ENCODE assay signal across 1 cellular context in the genomic region with DNA sequence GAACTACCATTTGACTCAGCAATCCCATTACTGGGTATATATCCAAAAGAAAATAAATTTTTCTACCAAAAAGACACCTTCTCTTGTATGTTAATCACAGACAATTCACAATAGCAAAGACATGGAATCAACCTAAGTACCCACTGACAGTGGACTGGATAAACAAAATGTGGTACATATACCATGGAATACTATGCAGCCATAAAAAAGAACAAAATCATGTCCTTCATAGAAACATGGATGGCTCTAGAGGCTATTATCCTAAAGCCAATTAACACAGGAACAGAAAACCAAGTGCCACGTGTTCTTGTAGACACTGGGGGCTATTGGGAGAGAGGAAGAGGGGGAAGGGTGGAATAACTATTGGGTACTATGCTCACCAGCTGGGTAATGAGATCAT.
TF ChIP-seq lines count a peak whose summit lies in the region.

No MANE protein-coding gene starts in this region.

TF ChIP-seq in HEK293, 187 proteins besides CTCF, POLR2A, EP300 and RAD21:
- TF ChIP-seq, protein P1, sequence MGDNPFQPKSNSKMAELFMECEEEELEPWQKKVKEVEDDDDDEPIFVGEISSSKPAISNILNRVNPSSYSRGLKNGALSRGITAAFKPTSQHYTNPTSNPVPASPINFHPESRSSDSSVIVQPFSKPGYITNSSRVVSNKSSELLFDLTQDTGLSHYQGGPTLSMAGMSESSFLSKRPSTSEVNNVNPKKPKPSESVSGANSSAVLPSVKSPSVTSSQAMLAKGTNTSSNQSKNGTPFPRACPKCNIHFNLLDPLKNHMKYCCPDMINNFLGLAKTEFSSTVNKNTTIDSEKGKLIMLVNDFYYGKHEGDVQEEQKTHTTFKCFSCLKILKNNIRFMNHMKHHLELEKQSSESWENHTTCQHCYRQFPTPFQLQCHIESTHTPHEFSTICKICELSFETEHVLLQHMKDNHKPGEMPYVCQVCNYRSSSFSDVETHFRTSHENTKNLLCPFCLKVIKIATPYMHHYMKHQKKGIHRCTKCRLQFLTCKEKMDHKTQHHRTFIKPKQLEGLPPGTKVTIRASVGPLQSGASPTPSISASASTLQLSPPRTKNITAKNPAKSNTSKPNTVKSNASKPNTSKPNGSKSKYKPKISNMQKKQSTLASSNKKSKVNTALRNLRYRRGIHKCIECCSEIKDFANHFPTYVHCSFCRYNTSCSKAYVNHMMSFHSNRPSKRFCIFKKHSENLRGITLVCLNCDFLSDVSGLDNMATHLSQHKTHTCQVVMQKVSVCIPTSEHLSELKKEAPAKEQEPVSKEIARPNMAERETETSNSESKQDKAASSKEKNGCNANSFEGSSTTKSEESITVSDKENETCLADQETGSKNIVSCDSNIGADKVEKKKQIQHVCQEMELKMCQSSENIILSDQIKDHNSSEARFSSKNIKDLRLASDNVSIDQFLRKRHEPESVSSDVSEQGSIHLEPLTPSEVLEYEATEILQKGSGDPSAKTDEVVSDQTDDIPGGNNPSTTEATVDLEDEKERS (tag by site-specific recombination; IDR thresholded peaks at IDR 0.05): 0 out of 2 replicates have a peak, but pooled peaks have one; percentile 50
- TF ChIP-seq ZNF146 (tag by site-specific recombination; IDR thresholded peaks at IDR 0.05) (peak; percentile 64), BCL6B (tag by site-specific recombination; IDR thresholded peaks at IDR 0.05) (no peak)
